In genomic region chrX:135086197-135086854, GRCh38 we compare ENCODE assay signal across 9 cellular contexts. TPM values are rescaled to one million over a fixed set of nuclear protein-coding genes. Genes with fewer than 3 reads are reported as not detected.
DNase-seq lines count a peak whose midpoint lies in the region; ATAC-seq and TF ChIP-seq lines count a peak whose summit lies in the region.
"Had no signal": no experiment of that assay in that cellular context is flagged by ENCODE, and none has a peak within 500 bp of the region (broad histone marks: within the 10 kb centered on the region; RNA-seq: fewer than 3 reads in every experiment).

No MANE protein-coding gene starts in this region.

- no peak overlapping the region for H3K4me3 ChIP-seq in dorsolateral prefrontal cortex

- DNase-seq in AML-193 (lab: John Stamatoyannopoulos, UW) (peak; percentile 1 to 35), NCI-H146 (lab: John Stamatoyannopoulos, UW) (peak; percentile 55), dorsolateral prefrontal cortex (peak in 1 of 10 donors; percentile 18), memory B cell (ENCODE audit: low spot score in 2 of 2) (peak in 1 of 2 donors; percentile 35), mesenteric fat pad (ENCODE audit: low spot score) (no peak)
- DNase-seq in T-helper 2 cell treated with Interferon-gamma antibody and Interleukin-4, amounts not matched to agents 5 μg/mL and 100 μg/mL, for 36 hours (ENCODE audit: low spot score) = peak; percentile 38

- H3K27ac ChIP-seq in dorsolateral prefrontal cortex = no peak overlapping the region

- H3K9me3 Mint-ChIP-seq in T-helper 2 cell treated with Interferon-gamma antibody and Interleukin-4, amounts not matched to agents 5 μg/mL and 100 μg/mL, for 36 hours = no peaks in the 10 kb centered on the region
- no peaks in the 10 kb centered on the region for H3K9me3 Mint-ChIP-seq in memory B cell

- H3K27ac Mint-ChIP-seq in T-helper 2 cell treated with Interferon-gamma antibody and Interleukin-4, amounts not matched to agents 5 μg/mL and 100 μg/mL, for 36 hours = peak overlapping the region; percentile 13
- no peak overlapping the region for H3K27ac Mint-ChIP-seq in memory B cell

- ATAC-seq in GM18498 (IDR thresholded peaks at IDR 0.05; ENCODE audit: unreplicated experiment) (peak; percentile 90), HG02763 (IDR thresholded peaks at IDR 0.05; ENCODE audit: unreplicated experiment) (peak; percentile 67), memory B cell (ENCODE audit: low read depth) (peak; percentile 96)

- peaks cover 0 to 73% (median 10%) of the 10 kb centered on the region in 45 donors for H3K27me3 ChIP-seq in dorsolateral prefrontal cortex

- H3K27me3 Mint-ChIP-seq in T-helper 2 cell treated with Interferon-gamma antibody and Interleukin-4, amounts not matched to agents 5 μg/mL and 100 μg/mL, for 36 hours (ENCODE audit: low read depth) = peaks cover 8% of the 10 kb centered on the region
- peaks cover 2% of the 10 kb centered on the region for H3K27me3 Mint-ChIP-seq in memory B cell

- no peak overlapping the region for H3K4me3 Mint-ChIP-seq in T-helper 2 cell treated with Interferon-gamma antibody and Interleukin-4, amounts not matched to agents 5 μg/mL and 100 μg/mL, for 36 hours
- H3K4me3 Mint-ChIP-seq in memory B cell = no peak overlapping the region

- peak in 55 of 56 donors; percentile 23 to 71 (median 55) for TF ChIP-seq CTCF in dorsolateral prefrontal cortex (IDR thresholded peaks at IDR 0.05 in 54 of 56, conservative IDR thresholded peaks at IDR 0.05 in 2 of 56; ENCODE audit: low read depth in 1 of 56, partially characterized antibody in 56 of 56)

- H3K4me1 Mint-ChIP-seq in T-helper 2 cell treated with Interferon-gamma antibody and Interleukin-4, amounts not matched to agents 5 μg/mL and 100 μg/mL, for 36 hours (ENCODE audit: low read depth) = peaks cover 6% of the 10 kb centered on the region
- peaks cover 4% of the 10 kb centered on the region for H3K4me1 Mint-ChIP-seq in memory B cell

- no peaks in the 10 kb centered on the region for H3K36me3 Mint-ChIP-seq in T-helper 2 cell treated with Interferon-gamma antibody and Interleukin-4, amounts not matched to agents 5 μg/mL and 100 μg/mL, for 36 hours (ENCODE audit: low read depth)
- no peaks in the 10 kb centered on the region for H3K36me3 Mint-ChIP-seq in memory B cell

- intact Hi-C loops in dorsolateral prefrontal cortex (cut with DNase I) = no loop called here

RNA-seq across cellular contexts. Expression of gene SMIM10L2B, which starts 12.2 kb away (rescaled TPM):
- total RNA-seq in dorsolateral prefrontal cortex = 10 to 100 TPM; 12.4 to 54.9 (median 33.0) TPM
- 1.0 TPM for total RNA-seq in mesenteric fat pad

RNA-seq across cellular contexts. Expression of gene ETDB, which starts 34.0 kb away (rescaled TPM):
- 1 to 10 TPM in 2 of 120 experiments, not detected in 118; 1.1 to 2.4 TPM for total RNA-seq in dorsolateral prefrontal cortex
- not detected for total RNA-seq in mesenteric fat pad
- total RNA-seq: pulmonary artery endothelial cell had no signal

RNA-seq across cellular contexts. Expression of gene RTL8A, which starts 34.4 kb away (rescaled TPM):
- 10 to 100 TPM; 28.3 to 56.9 (median 43.0) TPM for total RNA-seq in dorsolateral prefrontal cortex
- 39.5 TPM for total RNA-seq in mesenteric fat pad

RNA-seq across cellular contexts. Expression of gene RTL8C, which starts 54.2 kb away (rescaled TPM):
- 100 to 1,000 TPM; 147 to 347 (median 254) TPM for total RNA-seq in dorsolateral prefrontal cortex
- 143 TPM for total RNA-seq in mesenteric fat pad
